ENCODE assay signal across 8 cellular contexts in genomic region chr3:56251343-56251945, GRCh38.
A peak's percentile ranks its signal among the peaks of the same experiment; 100 is the strongest.
DNase-seq lines count a peak whose midpoint lies in the region; ATAC-seq and TF ChIP-seq lines count a peak whose summit lies in the region.

No MANE protein-coding gene starts in this region.

- no peaks in the 10 kb centered on the region for H3K4me1 Mint-ChIP-seq in stimulated activated memory B cell treated with anti-CD40 and anti-IgM and Interleukin-4, amounts not matched to agents 10 μg/mL and 1 μg/mL and 100 μg/mL, for 72 hours

- no peaks in the 10 kb centered on the region for H4K20me1 ChIP-seq in SK-N-SH (ENCODE audit: insufficient read depth)

- H3K27ac Mint-ChIP-seq in stimulated activated memory B cell treated with anti-CD40 and anti-IgM and Interleukin-4, amounts not matched to agents 10 μg/mL and 1 μg/mL and 100 μg/mL, for 72 hours, result no peak overlapping the region

- no peak overlapping the region for H3K9ac ChIP-seq in SK-N-SH

- WGBS in heart right ventricle, 2 donors, result 88 to 94% methylated on average over 3 of the region's 3 CpGs
- 96% methylated on average over 3 of the region's 3 CpGs for WGBS in SK-N-SH (ENCODE audit: low lambda C conversion rate)

- no peaks in the 10 kb centered on the region for H3K36me3 ChIP-seq in heart right ventricle
- no peaks in the 10 kb centered on the region for H3K36me3 ChIP-seq in SK-N-SH (replicated peaks in 1 of 2; ENCODE audit: control insufficient read depth in 1 of 2, insufficient read depth in 2 of 2, low read length in 1 of 2)
- H3K36me3 ChIP-seq in effector memory CD4-positive, alpha-beta T cell (ENCODE audit: control insufficient read depth, insufficient read depth, low read length), result no peaks in the 10 kb centered on the region

- H3K4me2 ChIP-seq in SK-N-SH, result no peak overlapping the region

- no peaks in the 10 kb centered on the region for H3F3A ChIP-seq in SK-N-SH (replicated peaks; ENCODE audit: insufficient read depth)

- H3K9me3 Mint-ChIP-seq in stimulated activated memory B cell treated with anti-CD40 and anti-IgM and Interleukin-4, amounts not matched to agents 10 μg/mL and 1 μg/mL and 100 μg/mL, for 72 hours, result no peaks in the 10 kb centered on the region

- intact Hi-C loops in heart right ventricle (cut with DNase I), result loop anchor here in 8 of 10 donors (5.0 to 10.0 kb wide), 7 partner anchors 764 to 1399 kb away; partner anchors contain the start of gene WNT5A (in 4 of the 8)
- intact Hi-C loops in Right ventricle myocardium inferior (cut with DNase I), result loop anchor here (2.0 kb wide), 1 partner anchor 767 kb away; no protein-coding TSS in a partner anchor

- TF ChIP-seq EP300 in SK-N-SH (IDR thresholded peaks at IDR 0.05; ENCODE audit: borderline replicate concordance in 1 of 2, low read depth in 1 of 2, low read length in 1 of 2), result no peak

- TF ChIP-seq RAD21 in SK-N-SH (IDR thresholded peaks at IDR 0.05; ENCODE audit: low read length), result peak; percentile 92

- peak; percentile 55 to 82 (median 77) for TF ChIP-seq CTCF in heart right ventricle (IDR thresholded peaks at IDR 0.05)
- TF ChIP-seq CTCF in SK-N-SH (IDR thresholded peaks at IDR 0.05), result peak; percentile 93

- H3K27me3 ChIP-seq in heart right ventricle, result peaks cover 0 to 4% (median 0%) of the 10 kb centered on the region in 7 donors
- H3K27me3 ChIP-seq in SK-N-SH (ENCODE audit: insufficient read depth), result no peaks in the 10 kb centered on the region
- H3K27me3 ChIP-seq in effector memory CD4-positive, alpha-beta T cell (replicated peaks; ENCODE audit: control insufficient read depth, insufficient read depth, low read length, poor library complexity, severe bottlenecking), result no peaks in the 10 kb centered on the region

- H3K27ac ChIP-seq in heart right ventricle, result no peak overlapping the region
- H3K27ac ChIP-seq in SK-N-SH (ENCODE audit: low read depth in 2 of 2, low read length in 1 of 2), result no peak overlapping the region
- no peak overlapping the region for H3K27ac ChIP-seq in effector memory CD4-positive, alpha-beta T cell (ENCODE audit: insufficient read depth, low read length, poor library complexity, severe bottlenecking)

- DNase-seq in heart right ventricle (peak in 1 of 2 donors; percentile 32), Right ventricle myocardium inferior (ENCODE audit: missing footprints) (no peak), SK-N-SH (peak; percentile 57), fibroblast of peridontal ligament (ENCODE audit: extremely low read depth) (peak; percentile 87), pons (ENCODE audit: low spot score) (peak; percentile 77)
- peak; percentile 8 for DNase-seq in Jurkat, Clone E6-1 (ENCODE audit: low read depth, low spot score)
- no peak for DNase-seq in effector memory CD4-positive, alpha-beta T cell

- no peaks in the 10 kb centered on the region for H3K9me2 ChIP-seq in SK-N-SH

- CTCF ChIA-PET in SK-N-SH (lab: Yijun Ruan, JAX), result interaction anchor here (0.6 to 5.4 kb wide), 69 partner anchors 10 to 1826 kb away, joined by 3 to 47 read pairs (median 4); partner anchors contain the start of gene WNT5A

- H3K79me2 ChIP-seq in SK-N-SH (ENCODE audit: insufficient read depth), result no peaks in the 10 kb centered on the region

- ATAC-seq in heart right ventricle (peak in 1 of 8 donors; percentile 39), Right ventricle myocardium inferior (no peak)
- no peak for ATAC-seq in stimulated activated memory B cell treated with anti-CD40 and anti-IgM and Interleukin-4, amounts not matched to agents 10 μg/mL and 1 μg/mL and 100 μg/mL, for 72 hours

- H3K4me3 ChIP-seq in heart right ventricle, result no peak overlapping the region
- no peak overlapping the region for H3K4me3 ChIP-seq in Jurkat, Clone E6-1 (ENCODE audit: low read length)
- H3K4me3 ChIP-seq in SK-N-SH (ENCODE audit: low read depth in 2 of 2, low read length in 1 of 2), result no peak overlapping the region
- H3K4me3 ChIP-seq in effector memory CD4-positive, alpha-beta T cell (ENCODE audit: insufficient read depth, low read depth, low read length, poor library complexity, severe bottlenecking), result no peak overlapping the region

- H3K4me1 ChIP-seq in heart right ventricle, result no peaks in the 10 kb centered on the region
- no peaks in the 10 kb centered on the region for H3K4me1 ChIP-seq in SK-N-SH (ENCODE audit: control insufficient read depth in 1 of 2, insufficient read depth in 2 of 2, low read depth in 1 of 2, low read length in 1 of 2)
- no peaks in the 10 kb centered on the region for H3K4me1 ChIP-seq in effector memory CD4-positive, alpha-beta T cell (ENCODE audit: control insufficient read depth, insufficient read depth, low read length, poor library complexity, severe bottlenecking)

- H3K9me3 ChIP-seq in heart right ventricle, result no peaks in the 10 kb centered on the region
- H3K9me3 ChIP-seq in SK-N-SH, result no peaks in the 10 kb centered on the region
- no peaks in the 10 kb centered on the region for H3K9me3 ChIP-seq in effector memory CD4-positive, alpha-beta T cell (ENCODE audit: control insufficient read depth, low read length)

- POLR2A ChIA-PET in SK-N-SH (lab: Yijun Ruan, JAX), result no interaction called here

- no peaks in the 10 kb centered on the region for H3K36me3 Mint-ChIP-seq in stimulated activated memory B cell treated with anti-CD40 and anti-IgM and Interleukin-4, amounts not matched to agents 10 μg/mL and 1 μg/mL and 100 μg/mL, for 72 hours

- no peak overlapping the region for H2AFZ ChIP-seq in SK-N-SH (ENCODE audit: low read depth)

- no peak overlapping the region for H3K4me3 Mint-ChIP-seq in stimulated activated memory B cell treated with anti-CD40 and anti-IgM and Interleukin-4, amounts not matched to agents 10 μg/mL and 1 μg/mL and 100 μg/mL, for 72 hours

- H3K27me3 Mint-ChIP-seq in stimulated activated memory B cell treated with anti-CD40 and anti-IgM and Interleukin-4, amounts not matched to agents 10 μg/mL and 1 μg/mL and 100 μg/mL, for 72 hours, result no peaks in the 10 kb centered on the region

TF ChIP-seq in SK-N-SH, 30 proteins besides CTCF, POLR2A, EP300 and RAD21:
- no peak for TF ChIP-seq FOXM1 (IDR thresholded peaks at IDR 0.05; ENCODE audit: low read depth)
- peak; percentile 72 for TF ChIP-seq SMC3 (IDR thresholded peaks at IDR 0.05; ENCODE audit: low read depth, low read length)
- TF ChIP-seq TEAD4 (IDR thresholded peaks at IDR 0.05; ENCODE audit: borderline replicate concordance, insufficient read depth), result 0 out of 2 replicates have a peak, but pooled peaks have one; percentile 26
TF ChIP-seq in SK-N-SH: peak in this region for 2.

Comparison
In these comparisons a context has a peak if more than half of its experiments do, and no peak if none do; other contexts are left out.
1. DNase-seq: peak in Jurkat, Clone E6-1 (single experiment), SK-N-SH (single experiment), fibroblast of peridontal ligament (single experiment) and pons (single experiment); none in Right ventricle myocardium inferior (single experiment) and effector memory CD4-positive, alpha-beta T cell (0 of 3).